In the genomic region with DNA sequence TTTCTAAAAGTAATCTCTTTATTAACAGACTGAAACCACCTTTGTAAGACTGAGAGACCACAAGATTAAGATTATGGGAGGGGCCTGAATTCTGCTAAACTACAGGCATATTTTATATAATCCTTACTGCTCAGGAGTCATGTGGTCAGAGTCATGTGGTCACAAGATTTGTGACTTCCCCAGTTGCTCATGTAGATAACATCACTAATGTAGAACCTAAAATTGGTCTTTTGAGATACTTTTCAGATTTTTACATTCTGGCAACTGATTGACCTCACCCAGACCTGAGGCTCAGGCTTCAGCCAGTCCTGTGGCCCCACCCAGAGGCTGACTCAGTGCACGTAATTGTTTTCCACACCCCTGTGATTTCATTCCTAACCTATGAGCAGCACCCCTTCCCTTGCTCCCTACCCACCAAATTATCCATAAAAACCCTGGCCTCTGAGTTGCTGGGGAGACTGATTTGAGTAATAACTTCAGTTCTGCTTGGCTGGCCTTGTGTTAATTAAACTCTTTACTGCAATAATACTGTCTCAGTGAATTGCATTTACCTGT, we compare ENCODE assay signal across 8 cellular contexts. TPM values are rescaled to one million over a fixed set of nuclear protein-coding genes. Genes with fewer than 3 reads are reported as not detected.
A peak's percentile ranks its signal among the peaks of the same experiment; 100 is the strongest.
DNase-seq lines count a peak whose midpoint lies in the region; ATAC-seq and TF ChIP-seq lines count a peak whose summit lies in the region.

No MANE protein-coding gene starts in this region.

- H3K36me3 Mint-ChIP-seq in stimulated activated effector memory CD8-positive, alpha-beta T cell treated with anti-CD3 and anti-CD28 coated beads, Interleukin-12 subunit alpha, Interleukin-12 subunit beta, amount 100 ng/mL, for 72 hours = no peaks in the 10 kb centered on the region

- peak; percentile 95 for DNase-seq in Daoy (ENCODE audit: low read depth)
- DNase-seq in activated CD4-positive, alpha-beta T cell treated with anti-CD3 and anti-CD28 coated beads, Interleukin-2, amount 50 U/mL, for 4 hours = peak; percentile 12 to 27
- peak; percentile 15 for DNase-seq in foreskin melanocyte
- DNase-seq in stimulated activated effector memory CD8-positive, alpha-beta T cell treated with anti-CD3 and anti-CD28 coated beads, Interleukin-12 subunit alpha, Interleukin-12 subunit beta, amount 100 ng/mL, for 72 hours (ENCODE audit: low spot score in 2 of 2) = peak in 1 of 2 donors; percentile 57
- DNase-seq in prostate gland (ENCODE audit: low spot score) = no peak
- no peak for DNase-seq in hippocampal formation (lab: John Stamatoyannopoulos, UW)

- no peaks in the 10 kb centered on the region for H3K9me3 Mint-ChIP-seq in stimulated activated effector memory CD8-positive, alpha-beta T cell treated with anti-CD3 and anti-CD28 coated beads, Interleukin-12 subunit alpha, Interleukin-12 subunit beta, amount 100 ng/mL, for 72 hours

- no peak for TF ChIP-seq CTCF in prostate gland (IDR thresholded peaks at IDR 0.05)

- WGBS in prostate gland = 53% methylated on average over 1 of the region's 1 CpG

- H3K27me3 ChIP-seq in prostate gland (replicated peaks; ENCODE audit: insufficient read depth) = no peaks in the 10 kb centered on the region

- H3K9me3 ChIP-seq in KOPT-K1 (ENCODE audit: insufficient read depth, low read length, poor library complexity, severe bottlenecking) (no peaks in the 10 kb centered on the region), prostate gland (no peaks in the 10 kb centered on the region)

- no peak overlapping the region for H3K4me3 Mint-ChIP-seq in stimulated activated effector memory CD8-positive, alpha-beta T cell treated with anti-CD3 and anti-CD28 coated beads, Interleukin-12 subunit alpha, Interleukin-12 subunit beta, amount 100 ng/mL, for 72 hours

- ATAC-seq in GM21529 (IDR thresholded peaks at IDR 0.05; ENCODE audit: unreplicated experiment) = peak; percentile 65
- peak; percentile 84 for ATAC-seq in stimulated activated effector memory CD8-positive, alpha-beta T cell treated with anti-CD3 and anti-CD28 coated beads, Interleukin-12 subunit alpha, Interleukin-12 subunit beta, amount 100 ng/mL, for 72 hours

- H3K27ac Mint-ChIP-seq in stimulated activated effector memory CD8-positive, alpha-beta T cell treated with anti-CD3 and anti-CD28 coated beads, Interleukin-12 subunit alpha, Interleukin-12 subunit beta, amount 100 ng/mL, for 72 hours = no peak overlapping the region

- H3K4me1 ChIP-seq in prostate gland (replicated peaks) = no peaks in the 10 kb centered on the region

- peak overlapping the region; percentile 6 for H3K27ac ChIP-seq in KOPT-K1 (ENCODE audit: low read depth, low read length, poor library complexity, severe bottlenecking)
- no peak overlapping the region for H3K27ac ChIP-seq in prostate gland

- peaks cover 17% of the 10 kb centered on the region for H3K4me1 Mint-ChIP-seq in stimulated activated effector memory CD8-positive, alpha-beta T cell treated with anti-CD3 and anti-CD28 coated beads, Interleukin-12 subunit alpha, Interleukin-12 subunit beta, amount 100 ng/mL, for 72 hours

- no peaks in the 10 kb centered on the region for H3K36me3 ChIP-seq in KOPT-K1 (ENCODE audit: insufficient read depth, low read length)
- H3K36me3 ChIP-seq in prostate gland = no peaks in the 10 kb centered on the region

- TF ChIP-seq POLR2A in prostate gland (IDR thresholded peaks at IDR 0.05) = no peak

- intact Hi-C loops in prostate gland (cut with DNase I) = no loop called here

- H3K4me3 ChIP-seq in prostate gland = no peak overlapping the region

RNA-seq across cellular contexts. Expression of gene ZNF326, which starts 41.8 kb away (rescaled TPM):
- 6.3 and 9.0 TPM in 2 replicates for total RNA-seq in Daoy (2014; rRNA removed; shearing (Covaris generic))
- total RNA-seq in prostate gland = 10 to 100 TPM; 10.6 to 16.5 TPM

Comparison
In these comparisons a context has a peak if more than half of its experiments do, and no peak if none do; other contexts are left out.
1. DNase-seq: peak in Daoy (single experiment), activated CD4-positive, alpha-beta T cell treated with anti-CD3 and anti-CD28 coated beads, Interleukin-2, amount 50 U/mL, for 4 hours (2 of 2) and foreskin melanocyte (single experiment); none in prostate gland (single experiment) and hippocampal formation (0 of 2).